Comparison of ENCODE assay signal across 23 cellular contexts in genomic region chr2:138621139-138621538, GRCh38.
DNase-seq lines count a peak whose midpoint lies in the region; FAIRE-seq and TF ChIP-seq lines count a peak whose summit lies in the region.
"Had no signal": no experiment of that assay in that cellular context is flagged by ENCODE, and none has a peak within 500 bp of the region (broad histone marks: within the 10 kb centered on the region; RNA-seq: fewer than 3 reads in every experiment).

No MANE protein-coding gene starts in this region.

- no peak overlapping the region for H3K4me3 ChIP-seq in PC-9
- H3K4me3 ChIP-seq in keratinocyte (ENCODE audit: control insufficient read depth in 2 of 3, extremely low read depth in 1 of 3, insufficient read depth in 2 of 3, low read depth in 1 of 3, low read length in 3 of 3) = no peak overlapping the region
- H3K4me3 ChIP-seq: Peyer's patch, SK-N-MC had no signal

- no TSS peak for BruUV-seq in PC-9 (replicated peaks; lab: Mats Ljungman, UMichigan)

- no peak overlapping the region for H3K9ac ChIP-seq in keratinocyte (ENCODE audit: control insufficient read depth, extremely low read depth, insufficient read depth, low read length)

- H4K20me1 ChIP-seq in PC-9 (ENCODE audit: insufficient read depth) (no peaks in the 10 kb centered on the region), keratinocyte (ENCODE audit: control insufficient read depth, extremely low read depth, insufficient read depth, low read length) (no peaks in the 10 kb centered on the region)

- DNase-seq in NCI-H146 (lab: John Stamatoyannopoulos, UW) (peak; percentile 14), NCI-H146 treated with DMSO at 0.1 percent for 48 hours (lab: John Stamatoyannopoulos, UW; ENCODE audit: unreplicated experiment) (no peak), PC-9 (no peak), keratinocyte (ENCODE audit: low read depth, low spot score) (no peak), NCI-H510A (lab: John Stamatoyannopoulos, UW) (no peak), H4 (ENCODE audit: low spot score) (no peak), COR-L47 (lab: John Stamatoyannopoulos, UW) (no peak)
- DNase-seq: CD8-positive, alpha-beta T cell; H7; HFFc6; NCI-H1048; NCI-H187 treated with DMSO at 0.1 percent for 48 hours; NCI-H446; NCI-H526; NCI-H82; NK-92 treated with Interleukin-12 subunit alpha and Interleukin-12 subunit beta, amount 100 ng/mL, for 24 hours; Peyer's patch; SIG-M5 had no signal

- dilution Hi-C loops in keratinocyte (cut with MboI; ENCODE audit: extremely low pct_ligation_motif_present, low sequenced_read_pairs) = no loop called here

- H3K9me3 ChIP-seq in PC-9 (ENCODE audit: insufficient read depth, low read depth) = no peaks in the 10 kb centered on the region
- no peaks in the 10 kb centered on the region for H3K9me3 ChIP-seq in keratinocyte (ENCODE audit: control insufficient read depth, low read depth, low read length)
- H3K9me3 ChIP-seq: Peyer's patch had no signal

- POLR2A ChIA-PET in PC-9 (lab: Charles Lee; ENCODE audit: unreplicated experiment) = no interaction called here

- H3K36me3 ChIP-seq in PC-9 (ENCODE audit: low read depth) (no peaks in the 10 kb centered on the region), keratinocyte (ENCODE audit: control insufficient read depth in 2 of 2, extremely low read depth in 1 of 2, insufficient read depth in 2 of 2, low read length in 2 of 2) (no peaks in the 10 kb centered on the region)
- H3K36me3 ChIP-seq: Peyer's patch had no signal

- H3K4me1 ChIP-seq in PC-9 (replicated peaks; ENCODE audit: insufficient read depth) (no peaks in the 10 kb centered on the region), keratinocyte (ENCODE audit: control insufficient read depth, extremely low read depth, insufficient read depth, low read length) (no peaks in the 10 kb centered on the region)
- H3K4me1 ChIP-seq: Peyer's patch had no signal

- 0 out of 2 replicates have a peak overlapping the region, but pooled peaks have one; percentile 31 for H2AFZ ChIP-seq in PC-9
- H2AFZ ChIP-seq in keratinocyte (ENCODE audit: control insufficient read depth, low read length) = no peak overlapping the region

- TF ChIP-seq CTCF in PC-9 (conservative IDR thresholded peaks at IDR 0.05) (no peak), keratinocyte (optimal IDR thresholded peaks at IDR 0.05 in 1 of 3, IDR thresholded peaks at IDR 0.05 in 1 of 3, conservative IDR thresholded peaks at IDR 0.05 in 1 of 3; ENCODE audit: extremely low read depth in 1 of 3, insufficient read depth in 2 of 3, low read length in 3 of 3) (peak in 1 of 3 experiments; percentile 16)

- H3K79me2 ChIP-seq in PC-9 (ENCODE audit: low read depth) = no peaks in the 10 kb centered on the region
- H3K79me2 ChIP-seq in keratinocyte (ENCODE audit: control insufficient read depth, insufficient read depth, low read length) = no peaks in the 10 kb centered on the region

- FAIRE-seq in keratinocyte (lab: Jason Lieb, UNC) = peak; percentile 58
- FAIRE-seq: GM18507, HTR-8/SVneo had no signal

- H3F3A ChIP-seq in PC-9 (ENCODE audit: insufficient read depth, low read depth) = no peaks in the 10 kb centered on the region

- H3K27me3 ChIP-seq in PC-9 (ENCODE audit: insufficient read depth, low read depth) (no peaks in the 10 kb centered on the region), keratinocyte (ENCODE audit: control insufficient read depth, extremely low read depth, insufficient read depth, low read length) (no peaks in the 10 kb centered on the region)
- H3K27me3 ChIP-seq: Peyer's patch had no signal

- CTCF ChIA-PET in PC-9 (lab: Charles Lee) = no interaction called here

- no peaks in the 10 kb centered on the region for H3K9me1 ChIP-seq in keratinocyte (ENCODE audit: control insufficient read depth, extremely low read depth, insufficient read depth, low read length)

- H3K9me2 ChIP-seq in PC-9 (ENCODE audit: insufficient read depth) = no peaks in the 10 kb centered on the region

- H3K4me2 ChIP-seq in PC-9 = no peak overlapping the region
- H3K4me2 ChIP-seq in keratinocyte (ENCODE audit: control insufficient read depth, extremely low read depth, insufficient read depth, low read depth, low read length) = no peak overlapping the region

- H3K27ac ChIP-seq in PC-9 = no peak overlapping the region
- H3K27ac ChIP-seq in keratinocyte (ENCODE audit: control insufficient read depth, insufficient read depth, low read length) = no peak overlapping the region
- H3K27ac ChIP-seq: 22Rv1, C4-2B, Peyer's patch, SK-N-MC had no signal

- intact Hi-C loops in PC-9 (cut with micrococcal nuclease; ENCODE audit: unreplicated experiment) = no loop called here
